In genomic region chr13:28145049-28145448, GRCh38 we compare ENCODE assay signal across 25 cellular contexts. TPM values are rescaled to one million over a fixed set of nuclear protein-coding genes. Genes with fewer than 3 reads are reported as not detected.
"Had no signal": no experiment of that assay in that cellular context is flagged by ENCODE, and none has a peak within 500 bp of the region (broad histone marks: within the 10 kb centered on the region; RNA-seq: fewer than 3 reads in every experiment).

No MANE protein-coding gene starts in this region.

- H3K9ac ChIP-seq: neural progenitor cell had no signal

- H3K27me3 ChIP-seq: esophagus muscularis mucosa, gastrocnemius medialis, heart right ventricle, left lung, neural progenitor cell, ovary, testis, tibial nerve had no signal

- H3K4me3 Mint-ChIP-seq: memory B cell; natural killer cell treated with Interleukin-12 subunit alpha and Interleukin-12 subunit beta and Interleukin-15 and Interleukin-18, amount 100 ng/mL, for 72 hours; neural progenitor cell; stimulated activated memory B cell treated with anti-CD40 and anti-IgM and Interleukin-4, amounts not matched to agents 10 μg/mL and 1 μg/mL and 100 μg/mL, for 72 hours; stimulated activated naive CD8-positive, alpha-beta T cell treated with anti-CD3 and anti-CD28 coated beads, Interleukin-15, amount 100 ng/mL, for 72 hours had no signal

- H3K9me3 ChIP-seq: esophagus muscularis mucosa, gastrocnemius medialis, heart right ventricle, left lung, lower lobe of right lung, ovary, testis, tibial nerve had no signal

- H2AFZ ChIP-seq: neural progenitor cell had no signal

- DNase-seq: effector memory CD4-positive, alpha-beta T cell; gastrocnemius medialis; heart right ventricle; hypothalamus; kidney glomerular epithelial cell; left lung; lower lobe of right lung; midbrain; nucleus accumbens; ovary; right cardiac atrium; stimulated activated CD4-positive, alpha-beta T cell treated with anti-CD3 and anti-CD28 coated beads, Interleukin-4, amount 100 ng/mL, for 24 hours; stimulated activated naive CD8-positive, alpha-beta T cell treated with anti-CD3 and anti-CD28 coated beads, Interleukin-15, amount 100 ng/mL, for 72 hours; testis had no signal

- ATAC-seq: gastrocnemius medialis; heart right ventricle; left lung; lower lobe of right lung; natural killer cell treated with Interleukin-12 subunit alpha and Interleukin-12 subunit beta and Interleukin-15 and Interleukin-18, amount 100 ng/mL, for 72 hours; right cardiac atrium; stimulated activated memory B cell treated with anti-CD40 and anti-IgM and Interleukin-4, amounts not matched to agents 10 μg/mL and 1 μg/mL and 100 μg/mL, for 72 hours; stimulated activated naive CD8-positive, alpha-beta T cell treated with anti-CD3 and anti-CD28 coated beads, Interleukin-15, amount 100 ng/mL, for 72 hours had no signal

- H3K27me3 Mint-ChIP-seq: memory B cell; natural killer cell treated with Interleukin-12 subunit alpha and Interleukin-12 subunit beta and Interleukin-15 and Interleukin-18, amount 100 ng/mL, for 72 hours; progenitor cell of endocrine pancreas; stimulated activated memory B cell treated with anti-CD40 and anti-IgM and Interleukin-4, amounts not matched to agents 10 μg/mL and 1 μg/mL and 100 μg/mL, for 72 hours; stimulated activated naive CD8-positive, alpha-beta T cell treated with anti-CD3 and anti-CD28 coated beads, Interleukin-15, amount 100 ng/mL, for 72 hours had no signal

- H3K9me3 Mint-ChIP-seq: memory B cell; natural killer cell treated with Interleukin-12 subunit alpha and Interleukin-12 subunit beta and Interleukin-15 and Interleukin-18, amount 100 ng/mL, for 72 hours; stimulated activated memory B cell treated with anti-CD40 and anti-IgM and Interleukin-4, amounts not matched to agents 10 μg/mL and 1 μg/mL and 100 μg/mL, for 72 hours; stimulated activated naive CD8-positive, alpha-beta T cell treated with anti-CD3 and anti-CD28 coated beads, Interleukin-15, amount 100 ng/mL, for 72 hours had no signal

- H3K36me3 Mint-ChIP-seq: natural killer cell treated with Interleukin-12 subunit alpha and Interleukin-12 subunit beta and Interleukin-15 and Interleukin-18, amount 100 ng/mL, for 72 hours; stimulated activated memory B cell treated with anti-CD40 and anti-IgM and Interleukin-4, amounts not matched to agents 10 μg/mL and 1 μg/mL and 100 μg/mL, for 72 hours had no signal

- H3K4me3 ChIP-seq: esophagus muscularis mucosa, gastrocnemius medialis, heart right ventricle, left lung, lower lobe of right lung, neural progenitor cell, ovary, testis, tibial nerve had no signal

- H3K36me3 ChIP-seq: gastrocnemius medialis, left lung, lower lobe of right lung, neural progenitor cell, ovary had no signal

- FAIRE-seq: endometrium, islet of Langerhans had no signal

- H3K27ac Mint-ChIP-seq: memory B cell; natural killer cell treated with Interleukin-12 subunit alpha and Interleukin-12 subunit beta and Interleukin-15 and Interleukin-18, amount 100 ng/mL, for 72 hours; neural progenitor cell; progenitor cell of endocrine pancreas; stimulated activated memory B cell treated with anti-CD40 and anti-IgM and Interleukin-4, amounts not matched to agents 10 μg/mL and 1 μg/mL and 100 μg/mL, for 72 hours; stimulated activated naive CD8-positive, alpha-beta T cell treated with anti-CD3 and anti-CD28 coated beads, Interleukin-15, amount 100 ng/mL, for 72 hours had no signal

- H3K4me2 ChIP-seq: neural progenitor cell had no signal

- H3K27ac ChIP-seq: epithelial cell of prostate, esophagus muscularis mucosa, gastrocnemius medialis, heart right ventricle, left lung, lower lobe of right lung, neural progenitor cell, ovary, testis, tibial nerve had no signal

RNA-seq across cellular contexts. Expression of gene FLT3, which starts 44.7 kb away (rescaled TPM):
- total RNA-seq: fibroblast of villous mesenchyme; natural killer cell treated with Interleukin-12 subunit alpha and Interleukin-12 subunit beta and Interleukin-15 and Interleukin-18, amount 100 ng/mL, for 72 hours had no signal
